5 cellular contexts compared by ENCODE assay signal in the genomic region with DNA sequence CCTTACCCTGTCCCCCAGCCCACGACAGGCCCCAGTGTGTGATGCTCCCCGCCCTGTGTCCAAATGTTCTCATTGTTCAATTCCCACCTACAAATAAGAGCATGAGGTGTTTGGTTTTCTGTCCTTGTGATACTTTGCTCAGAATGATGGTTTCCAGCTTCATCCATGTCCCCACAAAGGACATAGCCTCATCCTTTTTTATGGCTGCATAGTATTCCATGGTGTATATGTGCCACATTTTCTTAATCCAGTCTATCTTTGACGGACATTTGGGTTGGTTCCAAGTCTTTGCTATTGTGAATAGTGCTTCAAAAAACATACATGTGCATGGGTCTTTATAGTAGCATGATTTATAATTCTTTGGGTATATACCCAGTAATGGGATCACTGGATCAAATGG. TPM values are rescaled to one million over a fixed set of nuclear protein-coding genes. Genes with fewer than 3 reads are reported as not detected.
"Had no signal": no experiment of that assay in that cellular context is flagged by ENCODE, and none has a peak within 500 bp of the region (broad histone marks: within the 10 kb centered on the region; RNA-seq: fewer than 3 reads in every experiment).

No MANE protein-coding gene starts in this region.

RNA-seq across cellular contexts. Expression of a gene that starts 24.3 kb away (rescaled TPM):
- total RNA-seq: HepG2, HT-29, HT1080, IMR-90 had no signal
- polyA plus RNA-seq: HepG2, IgD-negative memory B cell, IMR-90 had no signal

RNA-seq across cellular contexts. Expression of a gene that starts 32.5 kb away (rescaled TPM):
- total RNA-seq: HepG2, HT-29, HT1080, IMR-90 had no signal
- polyA plus RNA-seq: HepG2, IgD-negative memory B cell, IMR-90 had no signal

RNA-seq across cellular contexts. Expression of a gene that starts 46.4 kb away (rescaled TPM):
- total RNA-seq: HepG2, HT-29, HT1080, IMR-90 had no signal
- polyA plus RNA-seq: HepG2, IgD-negative memory B cell, IMR-90 had no signal
